18 cellular contexts compared by ENCODE assay signal in genomic region chr2:239938651-239939486, GRCh38.
DNase-seq lines count a peak whose midpoint lies in the region; TF ChIP-seq lines count a peak whose summit lies in the region.
"Had no signal": no experiment of that assay in that cellular context is flagged by ENCODE, and none has a peak within 500 bp of the region (broad histone marks: within the 10 kb centered on the region; RNA-seq: fewer than 3 reads in every experiment).

No MANE protein-coding gene starts in this region.

- H3K4me3 Mint-ChIP-seq in activated CD4-positive, alpha-beta memory T cell treated with anti-CD3 and anti-CD28 coated beads for 36 hours, result no peak overlapping the region
- no peak overlapping the region for H3K4me3 Mint-ChIP-seq in activated CD4-positive, alpha-beta memory T cell treated with anti-CD3 and anti-CD28 coated beads, Interleukin-2, amount 10 ng/mL, durations not matched to agents 7 days and 5 days
- H3K4me3 Mint-ChIP-seq: effector memory CD8-positive, alpha-beta T cell had no signal

- CTCF ChIA-PET in activated CD4-positive, alpha-beta memory T cell treated with anti-CD3 and anti-CD28 coated beads for 36 hours (lab: Charles Lee), result no interaction called here
- CTCF ChIA-PET in activated CD4-positive, alpha-beta memory T cell treated with anti-CD3 and anti-CD28 coated beads, Interleukin-2, amount 10 ng/mL, durations not matched to agents 7 days and 5 days (lab: Charles Lee), result no interaction called here

- peaks cover 8% of the 10 kb centered on the region for H3K4me1 Mint-ChIP-seq in activated CD4-positive, alpha-beta memory T cell treated with anti-CD3 and anti-CD28 coated beads for 36 hours (ENCODE audit: low read depth)
- H3K4me1 Mint-ChIP-seq in activated CD4-positive, alpha-beta memory T cell treated with anti-CD3 and anti-CD28 coated beads, Interleukin-2, amount 10 ng/mL, durations not matched to agents 7 days and 5 days, result peaks cover 5% of the 10 kb centered on the region

- TF ChIP-seq POLR2A in Peyer's patch (IDR thresholded peaks at IDR 0.05) (no peak), sigmoid colon (IDR thresholded peaks at IDR 0.05) (no peak)

- H3K27ac ChIP-seq in Peyer's patch (no peak overlapping the region), sigmoid colon (no peak overlapping the region)

- no peak overlapping the region for H3K27ac Mint-ChIP-seq in activated CD4-positive, alpha-beta memory T cell treated with anti-CD3 and anti-CD28 coated beads for 36 hours
- H3K27ac Mint-ChIP-seq in activated CD4-positive, alpha-beta memory T cell treated with anti-CD3 and anti-CD28 coated beads, Interleukin-2, amount 10 ng/mL, durations not matched to agents 7 days and 5 days, result no peak overlapping the region

- no peaks in the 10 kb centered on the region for H3K9me3 ChIP-seq in Peyer's patch
- H3K9me3 ChIP-seq in sigmoid colon, result no peaks in the 10 kb centered on the region

- peaks cover 2% of the 10 kb centered on the region for H3K36me3 Mint-ChIP-seq in activated CD4-positive, alpha-beta memory T cell treated with anti-CD3 and anti-CD28 coated beads for 36 hours
- no peaks in the 10 kb centered on the region for H3K36me3 Mint-ChIP-seq in activated CD4-positive, alpha-beta memory T cell treated with anti-CD3 and anti-CD28 coated beads, Interleukin-2, amount 10 ng/mL, durations not matched to agents 7 days and 5 days (ENCODE audit: low read depth)

- H3K9me3 Mint-ChIP-seq in activated CD4-positive, alpha-beta memory T cell treated with anti-CD3 and anti-CD28 coated beads for 36 hours, result no peaks in the 10 kb centered on the region
- H3K9me3 Mint-ChIP-seq in activated CD4-positive, alpha-beta memory T cell treated with anti-CD3 and anti-CD28 coated beads, Interleukin-2, amount 10 ng/mL, durations not matched to agents 7 days and 5 days, result no peaks in the 10 kb centered on the region
- H3K9me3 Mint-ChIP-seq: effector memory CD8-positive, alpha-beta T cell had no signal

- H3K36me3 ChIP-seq in Peyer's patch (no peaks in the 10 kb centered on the region), sigmoid colon (no peaks in the 10 kb centered on the region)

- DNase-seq in activated CD4-positive, alpha-beta memory T cell treated with anti-CD3 and anti-CD28 coated beads for 36 hours, result peak; percentile 3
- DNase-seq in activated CD4-positive, alpha-beta memory T cell treated with anti-CD3 and anti-CD28 coated beads, Interleukin-2, amount 10 ng/mL, durations not matched to agents 7 days and 5 days, result no peak
- peak in 2 of 3 donors; percentile 33 to 36 for DNase-seq in Peyer's patch
- DNase-seq in cardiac septum (ENCODE audit: low spot score), result peak; percentile 54
- DNase-seq in sigmoid colon, result peak; percentile 56
- DNase-seq in activated CD4-positive, CD25-positive, alpha-beta regulatory T cell treated with anti-CD3 and anti-CD28 coated beads, Interleukin-2, amount 50 U/mL, for 72 hours, result no peak
- DNase-seq in GM10266 (ENCODE audit: extremely low spot score), result no peak
- no peak for DNase-seq in NCI-H2081 (lab: John Stamatoyannopoulos, UW)
- DNase-seq: 8988T; activated CD4-positive, alpha-beta T cell treated with anti-CD3 and anti-CD28 coated beads, Interleukin-2, amount 50 U/mL, for 1 hour; activated gamma-delta T cell; DMS79 treated with DMSO at 0.1 percent for 48 hours; effector memory CD8-positive, alpha-beta T cell; Kasumi-1; NCI-H1417 treated with DMSO at 0.1 percent for 48 hours; NCI-H345; retina; T-helper 9 cell had no signal

- 74 to 89% methylated on average over 42 of the region's 42 CpGs for WGBS in sigmoid colon, 2 donors

- H3K4me3 ChIP-seq in Peyer's patch, result no peak overlapping the region
- no peak overlapping the region for H3K4me3 ChIP-seq in sigmoid colon

- H3K4me1 ChIP-seq in Peyer's patch, result no peaks in the 10 kb centered on the region
- peaks cover 0 to 11% (median 6%) of the 10 kb centered on the region in 4 donors for H3K4me1 ChIP-seq in sigmoid colon

- TF ChIP-seq EP300 in sigmoid colon (IDR thresholded peaks at IDR 0.05), result no peak

- H3K27me3 Mint-ChIP-seq in activated CD4-positive, alpha-beta memory T cell treated with anti-CD3 and anti-CD28 coated beads for 36 hours, result no peaks in the 10 kb centered on the region
- no peaks in the 10 kb centered on the region for H3K27me3 Mint-ChIP-seq in activated CD4-positive, alpha-beta memory T cell treated with anti-CD3 and anti-CD28 coated beads, Interleukin-2, amount 10 ng/mL, durations not matched to agents 7 days and 5 days

- intact Hi-C loops in activated CD4-positive, alpha-beta memory T cell treated with anti-CD3 and anti-CD28 coated beads for 36 hours (cut with micrococcal nuclease), result no loop called here
- intact Hi-C loops in cardiac septum (cut with DNase I), result no loop called here
- intact Hi-C loops in sigmoid colon (cut with DNase I), result no loop called here

- no peaks in the 10 kb centered on the region for H3K27me3 ChIP-seq in Peyer's patch
- no peaks in the 10 kb centered on the region for H3K27me3 ChIP-seq in sigmoid colon

- TF ChIP-seq CTCF in Peyer's patch (IDR thresholded peaks at IDR 0.05) (no peak), sigmoid colon (IDR thresholded peaks at IDR 0.05) (no peak), GM10266 (IDR thresholded peaks at IDR 0.05; ENCODE audit: control insufficient read depth, insufficient read depth, low read depth, missing control alignments) (no peak)

- POLR2A ChIA-PET in activated CD4-positive, alpha-beta memory T cell treated with anti-CD3 and anti-CD28 coated beads for 36 hours (lab: Charles Lee), result no interaction called here
- POLR2A ChIA-PET in activated CD4-positive, alpha-beta memory T cell treated with anti-CD3 and anti-CD28 coated beads, Interleukin-2, amount 10 ng/mL, durations not matched to agents 7 days and 5 days (lab: Charles Lee), result interaction anchor here (1.9 to 2.6 kb wide), 2 partner anchors 8 to 11 kb away, joined by 8 to 11 read pairs; no protein-coding TSS in a partner anchor

Comparison
In these comparisons a context has a peak if more than half of its experiments do, and no peak if none do; other contexts are left out.
1. DNase-seq: peak in activated CD4-positive, alpha-beta memory T cell treated with anti-CD3 and anti-CD28 coated beads for 36 hours (single experiment), Peyer's patch (2 of 3), cardiac septum (single experiment) and sigmoid colon (single experiment); none in activated CD4-positive, alpha-beta memory T cell treated with anti-CD3 and anti-CD28 coated beads, Interleukin-2, amount 10 ng/mL, durations not matched to agents 7 days and 5 days (single experiment), activated CD4-positive, CD25-positive, alpha-beta regulatory T cell treated with anti-CD3 and anti-CD28 coated beads, Interleukin-2, amount 50 U/mL, for 72 hours (single experiment), GM10266 (single experiment) and NCI-H2081 (0 of 2).